ENCODE assay signal across 8 cellular contexts in the genomic region with DNA sequence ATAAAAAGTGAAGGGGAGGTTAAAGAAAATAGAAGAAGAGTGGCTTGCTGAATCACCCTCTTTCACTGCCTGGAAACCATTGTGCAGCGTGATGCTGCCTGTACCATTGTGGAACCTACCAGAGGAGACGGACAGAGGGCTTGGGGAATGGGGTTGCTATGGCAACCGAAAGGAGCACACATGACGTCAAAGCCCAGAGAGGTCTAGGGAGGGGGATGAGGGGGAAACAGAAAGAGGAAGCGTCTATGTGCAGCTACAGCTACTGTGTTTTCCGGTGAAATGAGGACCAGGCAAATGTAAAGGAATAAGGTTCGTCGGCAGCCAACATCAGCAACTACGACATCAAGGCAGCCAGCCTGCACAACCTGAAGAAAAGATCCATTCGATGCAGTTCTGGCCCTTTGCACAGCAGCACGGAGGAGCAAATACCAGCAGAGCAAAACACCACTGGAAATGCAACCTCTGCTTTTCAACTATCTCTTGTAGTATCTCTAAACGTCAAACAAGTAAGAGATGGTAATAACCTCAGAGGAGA. TPM values are rescaled to one million over a fixed set of nuclear protein-coding genes. Genes with fewer than 3 reads are reported as not detected.
DNase-seq lines count a peak whose midpoint lies in the region; ATAC-seq and TF ChIP-seq lines count a peak whose summit lies in the region.

Gene MAPK10, minus strand, starts transcription at position 110 of the 535 bp plus-strand sequence.

- H3K27ac ChIP-seq in breast epithelium: no peak within 1 kb of the TSS
- no peak within 1 kb of the TSS for H3K27ac ChIP-seq in esophagus muscularis mucosa (replicated peaks in 1 of 4)

- H3K4me1 Mint-ChIP-seq in MCF 10A (ENCODE audit: insufficient read depth, unreplicated experiment): peaks cover 6% of the 10 kb centered on the region
- peaks cover 9% of the 10 kb centered on the region for H3K4me1 Mint-ChIP-seq in activated CD8-positive, alpha-beta memory T cell treated with anti-CD3 and anti-CD28 coated beads, Interleukin-2, amount 10 ng/mL, durations not matched to agents 7 days and 5 days
- H3K4me1 Mint-ChIP-seq in stimulated activated effector memory CD8-positive, alpha-beta T cell treated with anti-CD3 and anti-CD28 coated beads, Interleukin-12 subunit alpha, Interleukin-12 subunit beta, amount 100 ng/mL, for 72 hours: peaks cover 11% of the 10 kb centered on the region

- no peak within 1 kb of the TSS for H3K27ac Mint-ChIP-seq in MCF 10A (ENCODE audit: low read depth, unreplicated experiment)
- H3K27ac Mint-ChIP-seq in activated CD8-positive, alpha-beta memory T cell treated with anti-CD3 and anti-CD28 coated beads, Interleukin-2, amount 10 ng/mL, durations not matched to agents 7 days and 5 days: peak within 1 kb of the TSS; percentile 63
- H3K27ac Mint-ChIP-seq in stimulated activated effector memory CD8-positive, alpha-beta T cell treated with anti-CD3 and anti-CD28 coated beads, Interleukin-12 subunit alpha, Interleukin-12 subunit beta, amount 100 ng/mL, for 72 hours: peak within 1 kb of the TSS; percentile 11

- ATAC-seq in HG03039 (IDR thresholded peaks at IDR 0.05; ENCODE audit: unreplicated experiment) (peak; percentile 92), mucosa of descending colon (peak; percentile 86)
- ATAC-seq in activated CD8-positive, alpha-beta memory T cell treated with anti-CD3 and anti-CD28 coated beads, Interleukin-2, amount 10 ng/mL, durations not matched to agents 7 days and 5 days: peak; percentile 94
- peak; percentile 87 for ATAC-seq in stimulated activated effector memory CD8-positive, alpha-beta T cell treated with anti-CD3 and anti-CD28 coated beads, Interleukin-12 subunit alpha, Interleukin-12 subunit beta, amount 100 ng/mL, for 72 hours

- TF ChIP-seq CTCF in breast epithelium (IDR thresholded peaks at IDR 0.05) (no peak), MCF 10A (IDR thresholded peaks at IDR 0.05; ENCODE audit: unreplicated experiment) (no peak), esophagus muscularis mucosa (IDR thresholded peaks at IDR 0.05) (no peak), mucosa of descending colon (IDR thresholded peaks at IDR 0.05) (no peak)

- H3K36me3 Mint-ChIP-seq in MCF 10A (ENCODE audit: insufficient read depth, unreplicated experiment): no peaks in the 10 kb centered on the region
- no peaks in the 10 kb centered on the region for H3K36me3 Mint-ChIP-seq in activated CD8-positive, alpha-beta memory T cell treated with anti-CD3 and anti-CD28 coated beads, Interleukin-2, amount 10 ng/mL, durations not matched to agents 7 days and 5 days
- H3K36me3 Mint-ChIP-seq in stimulated activated effector memory CD8-positive, alpha-beta T cell treated with anti-CD3 and anti-CD28 coated beads, Interleukin-12 subunit alpha, Interleukin-12 subunit beta, amount 100 ng/mL, for 72 hours: no peaks in the 10 kb centered on the region

- H3K4me1 ChIP-seq in breast epithelium (no peaks in the 10 kb centered on the region), esophagus muscularis mucosa (peaks cover 0 to 16% (median 4%) of the 10 kb centered on the region in 4 donors), mucosa of descending colon (ENCODE audit: low read depth) (no peaks in the 10 kb centered on the region)

- no peak within 1 kb of the TSS for H3K4me3 Mint-ChIP-seq in MCF 10A (ENCODE audit: unreplicated experiment)
- peak within 1 kb of the TSS; percentile 65 for H3K4me3 Mint-ChIP-seq in activated CD8-positive, alpha-beta memory T cell treated with anti-CD3 and anti-CD28 coated beads, Interleukin-2, amount 10 ng/mL, durations not matched to agents 7 days and 5 days
- peak within 1 kb of the TSS; percentile 37 for H3K4me3 Mint-ChIP-seq in stimulated activated effector memory CD8-positive, alpha-beta T cell treated with anti-CD3 and anti-CD28 coated beads, Interleukin-12 subunit alpha, Interleukin-12 subunit beta, amount 100 ng/mL, for 72 hours

- H3K27me3 ChIP-seq in breast epithelium: no peaks in the 10 kb centered on the region
- H3K27me3 ChIP-seq in esophagus muscularis mucosa: no peaks in the 10 kb centered on the region

- 46% methylated on average over 12 of the region's 12 CpGs for WGBS in esophagus muscularis mucosa

- H3K9me3 Mint-ChIP-seq in MCF 10A (ENCODE audit: unreplicated experiment): no peaks in the 10 kb centered on the region
- H3K9me3 Mint-ChIP-seq in activated CD8-positive, alpha-beta memory T cell treated with anti-CD3 and anti-CD28 coated beads, Interleukin-2, amount 10 ng/mL, durations not matched to agents 7 days and 5 days (ENCODE audit: low read depth): no peaks in the 10 kb centered on the region
- no peaks in the 10 kb centered on the region for H3K9me3 Mint-ChIP-seq in stimulated activated effector memory CD8-positive, alpha-beta T cell treated with anti-CD3 and anti-CD28 coated beads, Interleukin-12 subunit alpha, Interleukin-12 subunit beta, amount 100 ng/mL, for 72 hours

- peak in 1 of 2 donors; percentile 49 for DNase-seq in breast epithelium (ENCODE audit: low spot score in 2 of 2)
- no peak for DNase-seq in MCF 10A (ENCODE audit: unreplicated experiment)
- peak; percentile 43 for DNase-seq in NCI-H2196 (lab: John Stamatoyannopoulos, UW; ENCODE audit: unreplicated experiment)
- peak; percentile 64 for DNase-seq in activated CD8-positive, alpha-beta memory T cell treated with anti-CD3 and anti-CD28 coated beads, Interleukin-2, amount 10 ng/mL, durations not matched to agents 7 days and 5 days
- DNase-seq in esophagus muscularis mucosa (ENCODE audit: extremely low spot score): no peak
- DNase-seq in mucosa of descending colon: peak in 2 of 3 donors; percentile 27 to 41
- DNase-seq in stimulated activated effector memory CD8-positive, alpha-beta T cell treated with anti-CD3 and anti-CD28 coated beads, Interleukin-12 subunit alpha, Interleukin-12 subunit beta, amount 100 ng/mL, for 72 hours (ENCODE audit: low spot score in 2 of 2): no peak

- TF ChIP-seq POLR2A in breast epithelium (IDR thresholded peaks at IDR 0.05) (no peak), esophagus muscularis mucosa (IDR thresholded peaks at IDR 0.05; ENCODE audit: low read depth) (no peak)

- H3K36me3 ChIP-seq in breast epithelium: no peaks in the 10 kb centered on the region
- H3K36me3 ChIP-seq in esophagus muscularis mucosa: no peaks in the 10 kb centered on the region
- no peaks in the 10 kb centered on the region for H3K36me3 ChIP-seq in mucosa of descending colon (ENCODE audit: low read depth)

- H3K9me3 ChIP-seq in breast epithelium (no peaks in the 10 kb centered on the region), esophagus muscularis mucosa (no peaks in the 10 kb centered on the region), mucosa of descending colon (no peaks in the 10 kb centered on the region)

- CTCF ChIA-PET in MCF 10A (lab: Yijun Ruan, JAX): no interaction called here
- CTCF ChIA-PET in activated CD8-positive, alpha-beta memory T cell treated with anti-CD3 and anti-CD28 coated beads, Interleukin-2, amount 10 ng/mL, durations not matched to agents 7 days and 5 days (lab: Charles Lee): no interaction called here

- intact Hi-C loops in breast epithelium (cut with DNase I; ENCODE audit: low total_unique reads): no loop called here
- intact Hi-C loops in MCF 10A (cut with micrococcal nuclease): no loop called here
- intact Hi-C loops in esophagus muscularis mucosa (cut with DNase I): no loop called here
- intact Hi-C loops in mucosa of descending colon (cut with DNase I, micrococcal nuclease): no loop called here

- no peaks in the 10 kb centered on the region for H3K27me3 Mint-ChIP-seq in MCF 10A (ENCODE audit: insufficient read depth, unreplicated experiment)
- no peaks in the 10 kb centered on the region for H3K27me3 Mint-ChIP-seq in activated CD8-positive, alpha-beta memory T cell treated with anti-CD3 and anti-CD28 coated beads, Interleukin-2, amount 10 ng/mL, durations not matched to agents 7 days and 5 days

- POLR2A ChIA-PET in MCF 10A (lab: Yijun Ruan, JAX): no interaction called here

- peak within 1 kb of the TSS; percentile 3 to 48 (median 35) for H3K4me3 ChIP-seq in breast epithelium
- peak within 1 kb of the TSS; percentile 13 to 38 (median 22) for H3K4me3 ChIP-seq in esophagus muscularis mucosa
- no peak within 1 kb of the TSS for H3K4me3 ChIP-seq in mucosa of descending colon

- no TSS peak for BruUV-seq in MCF 10A (replicated peaks; lab: Mats Ljungman, UMichigan)

- no peak for TF ChIP-seq EP300 in esophagus muscularis mucosa (IDR thresholded peaks at IDR 0.05)

RNA-seq across cellular contexts. Expression of gene MAPK10, which starts in this region (rescaled TPM):
- total RNA-seq in breast epithelium (10 to 100 TPM; 18.4 to 46.2 (median 24.6) TPM), MCF 10A (2022) (4.7 and 5.3 TPM in 2 replicates), esophagus muscularis mucosa (10 to 100 TPM in 2 of 4 donors, 1 to 10 TPM in 2; 4.5 to 13.7 (median 9.8) TPM), mucosa of descending colon (10 to 100 TPM in 1 of 3 donors, 1 to 10 TPM in 2; 4.2 to 19.2 (median 4.9) TPM)
- total RNA-seq in activated CD8-positive, alpha-beta memory T cell treated with anti-CD3 and anti-CD28 coated beads, Interleukin-2, amount 10 ng/mL, durations not matched to agents 7 days and 5 days: not detected

Comparison
In these comparisons a context has a peak if more than half of its experiments do, and no peak if none do; other contexts are left out.
1. Peak in DNase-seq and ATAC-seq in activated CD8-positive, alpha-beta memory T cell treated with anti-CD3 and anti-CD28 coated beads, Interleukin-2, amount 10 ng/mL, durations not matched to agents 7 days and 5 days; RNA of the gene not detected or under 1 TPM.
2. DNase-seq: peak in NCI-H2196 (single experiment) and mucosa of descending colon (2 of 3); none in MCF 10A (single experiment), esophagus muscularis mucosa (single experiment) and stimulated activated effector memory CD8-positive, alpha-beta T cell treated with anti-CD3 and anti-CD28 coated beads, Interleukin-12 subunit alpha, Interleukin-12 subunit beta, amount 100 ng/mL, for 72 hours (0 of 2).
3. Peak in every context shown above with its lines, with median percentiles within 50 percentile points of each other: ATAC-seq.